ENCODE assay signal across 13 cellular contexts in genomic region chr12:2902287-2902880, GRCh38. TPM values are rescaled to one million over a fixed set of nuclear protein-coding genes. Genes with fewer than 3 reads are reported as not detected.
A peak's percentile ranks its signal among the peaks of the same experiment; 100 is the strongest.
DNase-seq lines count a peak whose midpoint lies in the region; ATAC-seq and TF ChIP-seq lines count a peak whose summit lies in the region.
"Had no signal": no experiment of that assay in that cellular context is flagged by ENCODE, and none has a peak within 500 bp of the region (broad histone marks: within the 10 kb centered on the region; RNA-seq: fewer than 3 reads in every experiment).

No MANE protein-coding gene starts in this region.

- WGBS in upper lobe of left lung, 2 donors = 35 to 38% methylated on average over 4 of the region's 4 CpGs

- no peaks in the 10 kb centered on the region for H3K36me3 ChIP-seq in upper lobe of left lung

- no peaks in the 10 kb centered on the region for H3K27me3 Mint-ChIP-seq in brain
- H3K27me3 Mint-ChIP-seq: naive thymus-derived CD8-positive, alpha-beta T cell had no signal

- peaks cover 23% of the 10 kb centered on the region for H3K4me1 Mint-ChIP-seq in brain

- TF ChIP-seq CTCF in brain (conservative IDR thresholded peaks at IDR 0.05) (no peak), upper lobe of left lung (IDR thresholded peaks at IDR 0.05) (no peak), foreskin fibroblast (IDR thresholded peaks at IDR 0.05; ENCODE audit: low read depth, low read length) (no peak)

- H3K4me3 Mint-ChIP-seq in brain = peak overlapping the region in 2 of 5 experiments; percentile 56 to 59
- H3K4me3 Mint-ChIP-seq: naive thymus-derived CD8-positive, alpha-beta T cell had no signal

- TF ChIP-seq EP300 in upper lobe of left lung (IDR thresholded peaks at IDR 0.05) = no peak

- peaks cover 5 to 9% (median 6%) of the 10 kb centered on the region in 4 donors for H3K4me1 ChIP-seq in upper lobe of left lung

- DNase-seq in NCI-H1417 (lab: John Stamatoyannopoulos, UW) (peak in 2 of 3 experiments; percentile 30 to 77), NCI-H1417 treated with DMSO at 0.1 percent for 48 hours (lab: John Stamatoyannopoulos, UW) (no peak), upper lobe of left lung (peak in 1 of 2 donors; percentile 25), foreskin fibroblast (no peak)
- no peak for DNase-seq in activated CD4-positive, alpha-beta T cell treated with anti-CD3 and anti-CD28 coated beads for 48 hours
- DNase-seq: activated naive CD4-positive, alpha-beta T cell treated with anti-CD3 and anti-CD28 coated beads, Interleukin-2, amount 50 U/mL, for 16 hours; GDM1; naive thymus-derived CD8-positive, alpha-beta T cell; stimulated activated CD4-positive, alpha-beta T cell treated with anti-CD3 and anti-CD28 coated beads, Interleukin-2, amount 100 ng/mL, for 24 hours had no signal

- peak overlapping the region; percentile 27 to 86 (median 77) for H3K27ac Mint-ChIP-seq in brain

- ATAC-seq in upper lobe of left lung (ENCODE audit: low FRiP score in 2 of 2) (peak; percentile 48 to 82), GM18505 (IDR thresholded peaks at IDR 0.05; ENCODE audit: unreplicated experiment) (no peak)
- ATAC-seq: naive thymus-derived CD8-positive, alpha-beta T cell had no signal

- H3K27me3 ChIP-seq in layer of hippocampus (ENCODE audit: control insufficient read depth, insufficient read depth, low read length) (no peaks in the 10 kb centered on the region), upper lobe of left lung (no peaks in the 10 kb centered on the region)

- H3K4me3 ChIP-seq in upper lobe of left lung (no peak overlapping the region), foreskin fibroblast (ENCODE audit: low read depth in 1 of 2, low read length in 2 of 2) (no peak overlapping the region)

- peaks cover 12% of the 10 kb centered on the region for H3K36me3 Mint-ChIP-seq in brain
- H3K36me3 Mint-ChIP-seq: naive thymus-derived CD8-positive, alpha-beta T cell had no signal

- no peaks in the 10 kb centered on the region for H3K9me3 ChIP-seq in upper lobe of left lung

- TF ChIP-seq POLR2A in upper lobe of left lung (IDR thresholded peaks at IDR 0.05) = no peak
- TF ChIP-seq POLR2A in GM18505 (IDR thresholded peaks at IDR 0.05; ENCODE audit: borderline replicate concordance, extremely low read depth, insufficient read depth, insufficient read length) = no peak

- no peaks in the 10 kb centered on the region for H3K9me3 Mint-ChIP-seq in brain
- H3K9me3 Mint-ChIP-seq: naive thymus-derived CD8-positive, alpha-beta T cell had no signal

- H3K27ac ChIP-seq in layer of hippocampus (ENCODE audit: low read depth, low read length) (peak overlapping the region; percentile 82), upper lobe of left lung (peak overlapping the region in 1 of 4 donors; percentile 4)

RNA-seq across cellular contexts. Expression of gene TULP3, which starts 11.7 kb away (rescaled TPM):
- polyA plus RNA-seq in brain (ENCODE audit: insufficient read depth, low read depth, low replicate concordance) = 29.8 TPM
- total RNA-seq in upper lobe of left lung = 10 to 100 TPM; 10.5 to 24.3 (median 16.6) TPM

RNA-seq across cellular contexts. Expression of gene RHNO1, which starts 25.4 kb away (rescaled TPM):
- polyA plus RNA-seq in brain (ENCODE audit: insufficient read depth, low read depth, low replicate concordance) = 27.1 TPM
- 10 to 100 TPM in 5 of 6 donors, 1 to 10 TPM in 1; 9.4 to 15.7 (median 12.3) TPM for total RNA-seq in upper lobe of left lung

RNA-seq across cellular contexts. Expression of gene FOXM1, which starts 25.4 kb away (rescaled TPM):
- polyA plus RNA-seq in brain (ENCODE audit: insufficient read depth, low read depth, low replicate concordance) = 76.9 TPM
- 10 to 100 TPM in 1 of 6 donors, 1 to 10 TPM in 4, not detected in 1; 2.1 to 27.6 (median 4.9) TPM for total RNA-seq in upper lobe of left lung

RNA-seq across cellular contexts. Expression of gene TEX52, which starts 45.5 kb away (rescaled TPM):
- polyA plus RNA-seq in brain (ENCODE audit: insufficient read depth, low read depth, low replicate concordance) = not detected
- total RNA-seq in upper lobe of left lung = not detected
- total RNA-seq: naive thymus-derived CD8-positive, alpha-beta T cell had no signal
- polyA plus RNA-seq: naive thymus-derived CD8-positive, alpha-beta T cell; thymus had no signal

RNA-seq across cellular contexts. Expression of gene TEAD4, which starts 56.8 kb away (rescaled TPM):
- polyA plus RNA-seq in brain (ENCODE audit: insufficient read depth, low read depth, low replicate concordance) = 6.1 TPM
- 10 to 100 TPM; 14.5 to 52.0 (median 43.2) TPM for total RNA-seq in upper lobe of left lung
- total RNA-seq: naive thymus-derived CD8-positive, alpha-beta T cell had no signal
- polyA plus RNA-seq: naive thymus-derived CD8-positive, alpha-beta T cell had no signal

Comparison
In these comparisons a context has a peak if more than half of its experiments do, and no peak if none do; other contexts are left out.
1. DNase-seq: peak in NCI-H1417 (2 of 3); none in NCI-H1417 treated with DMSO at 0.1 percent for 48 hours (single experiment), activated CD4-positive, alpha-beta T cell treated with anti-CD3 and anti-CD28 coated beads for 48 hours (single experiment) and foreskin fibroblast (0 of 2).